1 cellular context compared by ENCODE assay signal in the genomic region with DNA sequence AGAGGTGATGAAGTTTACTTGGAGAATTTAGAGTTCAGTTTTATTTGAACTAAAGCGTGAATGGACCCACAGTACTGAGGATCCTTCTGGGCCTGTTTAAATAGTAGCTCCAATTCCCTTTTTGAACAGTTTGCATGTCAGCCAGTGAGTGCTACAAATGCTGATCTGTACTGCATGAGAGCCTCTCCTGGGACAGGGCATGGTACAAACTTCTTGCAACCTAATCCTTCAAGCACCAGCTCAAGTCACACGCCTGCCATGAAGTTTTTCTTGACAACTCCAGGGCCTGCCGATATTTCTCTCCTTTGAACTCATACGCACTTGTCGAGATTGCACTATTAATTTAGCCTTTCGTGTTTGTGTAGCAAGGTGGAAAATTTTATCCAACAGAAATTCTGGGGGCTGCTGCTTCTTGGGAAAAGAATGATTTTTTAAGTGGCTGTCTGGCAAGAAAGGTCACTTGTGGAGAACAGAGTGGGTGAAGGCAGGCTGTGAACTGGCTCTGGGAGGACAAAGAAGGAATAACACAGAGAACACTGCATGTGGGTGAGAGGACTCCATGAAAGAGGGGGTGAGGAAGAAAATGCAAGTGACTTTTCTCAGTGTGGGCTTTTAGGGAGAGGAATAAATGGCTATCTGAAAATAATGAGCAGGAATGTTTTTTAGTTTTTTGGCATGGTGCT.
TF ChIP-seq lines count a peak whose summit lies in the region.

No MANE protein-coding gene starts in this region.

TF ChIP-seq in GM23338, 12 proteins besides CTCF, POLR2A, EP300 and RAD21:
- TF ChIP-seq ETS1 (IDR thresholded peaks at IDR 0.05): no peak
- TF ChIP-seq CREB1 (CRISPR knock-in tag; IDR thresholded peaks at IDR 0.05; ENCODE audit: low read depth): no peak
- TF ChIP-seq ZNF331 (CRISPR knock-in tag; IDR thresholded peaks at IDR 0.05; ENCODE audit: low read depth): no peak
- TF ChIP-seq EZH2phosphoT487 (IDR thresholded peaks at IDR 0.05; ENCODE audit: unreplicated experiment): no peak
- TF ChIP-seq POLR2AphosphoS5 (IDR thresholded peaks at IDR 0.05; ENCODE audit: low read depth): no peak
- TF ChIP-seq, protein P1, sequence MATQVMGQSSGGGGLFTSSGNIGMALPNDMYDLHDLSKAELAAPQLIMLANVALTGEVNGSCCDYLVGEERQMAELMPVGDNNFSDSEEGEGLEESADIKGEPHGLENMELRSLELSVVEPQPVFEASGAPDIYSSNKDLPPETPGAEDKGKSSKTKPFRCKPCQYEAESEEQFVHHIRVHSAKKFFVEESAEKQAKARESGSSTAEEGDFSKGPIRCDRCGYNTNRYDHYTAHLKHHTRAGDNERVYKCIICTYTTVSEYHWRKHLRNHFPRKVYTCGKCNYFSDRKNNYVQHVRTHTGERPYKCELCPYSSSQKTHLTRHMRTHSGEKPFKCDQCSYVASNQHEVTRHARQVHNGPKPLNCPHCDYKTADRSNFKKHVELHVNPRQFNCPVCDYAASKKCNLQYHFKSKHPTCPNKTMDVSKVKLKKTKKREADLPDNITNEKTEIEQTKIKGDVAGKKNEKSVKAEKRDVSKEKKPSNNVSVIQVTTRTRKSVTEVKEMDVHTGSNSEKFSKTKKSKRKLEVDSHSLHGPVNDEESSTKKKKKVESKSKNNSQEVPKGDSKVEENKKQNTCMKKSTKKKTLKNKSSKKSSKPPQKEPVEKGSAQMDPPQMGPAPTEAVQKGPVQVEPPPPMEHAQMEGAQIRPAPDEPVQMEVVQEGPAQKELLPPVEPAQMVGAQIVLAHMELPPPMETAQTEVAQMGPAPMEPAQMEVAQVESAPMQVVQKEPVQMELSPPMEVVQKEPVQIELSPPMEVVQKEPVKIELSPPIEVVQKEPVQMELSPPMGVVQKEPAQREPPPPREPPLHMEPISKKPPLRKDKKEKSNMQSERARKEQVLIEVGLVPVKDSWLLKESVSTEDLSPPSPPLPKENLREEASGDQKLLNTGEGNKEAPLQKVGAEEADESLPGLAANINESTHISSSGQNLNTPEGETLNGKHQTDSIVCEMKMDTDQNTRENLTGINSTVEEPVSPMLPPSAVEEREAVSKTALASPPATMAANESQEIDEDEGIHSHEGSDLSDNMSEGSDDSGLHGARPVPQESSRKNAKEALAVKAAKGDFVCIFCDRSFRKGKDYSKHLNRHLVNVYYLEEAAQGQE (IDR thresholded peaks at IDR 0.05; ENCODE audit: unreplicated experiment): no peak
- no peak for TF ChIP-seq NANOG (IDR thresholded peaks at IDR 0.05; ENCODE audit: borderline replicate concordance)
- no peak for TF ChIP-seq EZH2 (IDR thresholded peaks at IDR 0.05; ENCODE audit: low read depth, unreplicated experiment)
- no peak for TF ChIP-seq STAT1 (IDR thresholded peaks at IDR 0.05; ENCODE audit: unreplicated experiment)
- no peak for TF ChIP-seq ZNF462 (CRISPR knock-in tag; IDR thresholded peaks at IDR 0.05)
- no peak for TF ChIP-seq ZNF114 (CRISPR knock-in tag; IDR thresholded peaks at IDR 0.05)
- TF ChIP-seq JUNB (IDR thresholded peaks at IDR 0.05; ENCODE audit: unreplicated experiment): no peak
